ENCODE assay signal across 24 cellular contexts in the genomic region with DNA sequence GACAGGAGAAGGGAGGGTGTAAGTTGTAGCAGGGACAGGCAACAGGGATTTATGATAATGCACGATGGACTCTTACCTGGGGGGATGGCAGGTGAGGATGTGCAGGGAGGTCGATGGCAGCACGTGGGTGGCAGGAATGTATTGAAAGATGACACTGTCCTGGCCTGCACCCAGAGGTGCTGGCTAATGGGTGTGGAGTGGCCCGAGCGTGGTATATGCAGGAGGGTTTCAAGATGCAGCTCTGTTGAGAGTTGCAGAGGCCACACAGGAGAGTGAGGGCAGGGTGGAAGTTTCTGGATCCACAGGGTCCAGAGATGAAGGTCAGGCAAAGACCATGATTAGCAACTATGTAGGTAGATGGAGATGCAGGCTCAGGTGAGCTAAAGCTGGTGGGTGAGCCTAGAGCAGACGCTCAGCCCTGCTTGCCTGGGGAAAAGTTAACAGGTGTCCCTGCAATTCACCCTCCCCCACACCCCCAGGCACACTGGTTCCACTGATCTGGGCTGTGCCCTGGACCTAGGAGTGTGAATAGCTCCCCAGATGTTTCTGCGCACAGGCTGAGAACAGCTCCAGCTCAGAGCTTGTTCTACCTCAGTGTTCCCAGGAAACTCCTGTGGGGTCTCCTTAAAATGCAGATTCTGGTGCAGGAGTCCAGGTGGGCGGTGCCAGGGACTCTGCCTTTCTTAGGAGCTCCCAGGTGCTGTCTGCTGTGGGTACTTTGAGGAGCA. TPM values are rescaled to one million over a fixed set of nuclear protein-coding genes. Genes with fewer than 3 reads are reported as not detected.
A peak's percentile ranks its signal among the peaks of the same experiment; 100 is the strongest.
DNase-seq lines count a peak whose midpoint lies in the region; ATAC-seq and TF ChIP-seq lines count a peak whose summit lies in the region.
"Had no signal": no experiment of that assay in that cellular context is flagged by ENCODE, and none has a peak within 500 bp of the region (broad histone marks: within the 10 kb centered on the region; RNA-seq: fewer than 3 reads in every experiment).

No MANE protein-coding gene starts in this region.

- no peak for TF ChIP-seq CTCF in nephron progenitor cell (IDR thresholded peaks at IDR 0.05)
- TF ChIP-seq CTCF in type B pancreatic cell (conservative IDR thresholded peaks at IDR 0.05) = no peak
- no peak for TF ChIP-seq CTCF in right lobe of liver (IDR thresholded peaks at IDR 0.05)

- H3K79me1 ChIP-seq in mesendoderm (ENCODE audit: low read length) = no peaks in the 10 kb centered on the region

- no peak overlapping the region for H2BK15ac ChIP-seq in mesendoderm (replicated peaks; ENCODE audit: low read depth)

- no peak overlapping the region for H3K27ac Mint-ChIP-seq in activated naive CD8-positive, alpha-beta T cell treated with anti-CD3 and anti-CD28 coated beads, Interleukin-2, amount 50 U/mL, for 24 hours
- H3K27ac Mint-ChIP-seq in activated naive CD8-positive, alpha-beta T cell treated with anti-CD3 and anti-CD28 coated beads for 36 hours = no peak overlapping the region
- H3K27ac Mint-ChIP-seq in activated CD8-positive, alpha-beta memory T cell treated with anti-CD3 and anti-CD28 coated beads, Interleukin-2, amount 10 ng/mL, durations not matched to agents 7 days and 5 days = no peak overlapping the region
- peak overlapping the region; percentile 72 for H3K27ac Mint-ChIP-seq in nephron progenitor cell
- H3K27ac Mint-ChIP-seq in type B pancreatic cell = no peak overlapping the region

- H3K56ac ChIP-seq in mesendoderm (ENCODE audit: low read length) = no peak overlapping the region

- ATAC-seq in activated naive CD8-positive, alpha-beta T cell treated with anti-CD3 and anti-CD28 coated beads, Interleukin-2, amount 50 U/mL, for 24 hours = peak; percentile 30
- no peak for ATAC-seq in activated CD8-positive, alpha-beta memory T cell treated with anti-CD3 and anti-CD28 coated beads, Interleukin-2, amount 10 ng/mL, durations not matched to agents 7 days and 5 days
- no peak for ATAC-seq in right lobe of liver
- ATAC-seq: HCT116 had no signal

- no peak for DNase-seq in activated naive CD8-positive, alpha-beta T cell treated with anti-CD3 and anti-CD28 coated beads, Interleukin-2, amount 50 U/mL, for 24 hours
- DNase-seq in activated naive CD8-positive, alpha-beta T cell treated with anti-CD3 and anti-CD28 coated beads for 36 hours = no peak
- DNase-seq in activated CD8-positive, alpha-beta memory T cell treated with anti-CD3 and anti-CD28 coated beads, Interleukin-2, amount 10 ng/mL, durations not matched to agents 7 days and 5 days = peak; percentile 29
- DNase-seq in nephron progenitor cell = no peak
- peak; percentile 48 for DNase-seq in type B pancreatic cell (ENCODE audit: extremely low spot score, unreplicated experiment)
- no peak for DNase-seq in right lobe of liver
- no peak for DNase-seq in mesendoderm
- DNase-seq in NCI-H446 treated with DMSO at 0.1 percent for 48 hours (lab: John Stamatoyannopoulos, UW) = no peak
- DNase-seq: AML-193, C1 segment of cervical spinal cord, DMS53, GDM1, GOT3, KBM-7, MM.1S, NCI-H1048, NCI-H1436 treated with DMSO at 0.1 percent for 48 hours, NCI-H1930, NCI-H226, NCI-H524, NCI-H774, Peyer's patch, SJCRH30 had no signal

- H3K4me2 ChIP-seq in mesendoderm (ENCODE audit: low read length) = no peak overlapping the region

- H3K4me1 Mint-ChIP-seq in activated naive CD8-positive, alpha-beta T cell treated with anti-CD3 and anti-CD28 coated beads, Interleukin-2, amount 50 U/mL, for 24 hours = no peaks in the 10 kb centered on the region
- no peaks in the 10 kb centered on the region for H3K4me1 Mint-ChIP-seq in activated naive CD8-positive, alpha-beta T cell treated with anti-CD3 and anti-CD28 coated beads for 36 hours
- H3K4me1 Mint-ChIP-seq in activated CD8-positive, alpha-beta memory T cell treated with anti-CD3 and anti-CD28 coated beads, Interleukin-2, amount 10 ng/mL, durations not matched to agents 7 days and 5 days = no peaks in the 10 kb centered on the region
- peaks cover 28% of the 10 kb centered on the region for H3K4me1 Mint-ChIP-seq in nephron progenitor cell
- peaks cover 8% of the 10 kb centered on the region for H3K4me1 Mint-ChIP-seq in type B pancreatic cell (ENCODE audit: unreplicated experiment)

- no peak overlapping the region for H2BK5ac ChIP-seq in mesendoderm (ENCODE audit: low read length)

- no peaks in the 10 kb centered on the region for H3K79me2 ChIP-seq in mesendoderm (ENCODE audit: control insufficient read depth, insufficient read depth, low read length)

- no peak overlapping the region for H2BK120ac ChIP-seq in mesendoderm (ENCODE audit: low read depth, low read length)

- intact Hi-C loops in right lobe of liver (cut with DNase I) = no loop called here

- no peak overlapping the region for H4K8ac ChIP-seq in mesendoderm (ENCODE audit: low read depth, low read length)

- H4K5ac ChIP-seq in mesendoderm (ENCODE audit: low read length) = no peak overlapping the region

- no peak overlapping the region for H3K18ac ChIP-seq in mesendoderm (ENCODE audit: low read length)

- TF ChIP-seq POLR2A in right lobe of liver (IDR thresholded peaks at IDR 0.05) = no peak

- H3K4me1 ChIP-seq in right lobe of liver (no peaks in the 10 kb centered on the region), mesendoderm (ENCODE audit: control insufficient read depth, low read depth, low read length) (no peaks in the 10 kb centered on the region)
- H3K4me1 ChIP-seq: Peyer's patch, SJCRH30 had no signal

- H3K4me3 Mint-ChIP-seq in activated naive CD8-positive, alpha-beta T cell treated with anti-CD3 and anti-CD28 coated beads, Interleukin-2, amount 50 U/mL, for 24 hours = no peak overlapping the region
- H3K4me3 Mint-ChIP-seq in activated naive CD8-positive, alpha-beta T cell treated with anti-CD3 and anti-CD28 coated beads for 36 hours = no peak overlapping the region
- no peak overlapping the region for H3K4me3 Mint-ChIP-seq in activated CD8-positive, alpha-beta memory T cell treated with anti-CD3 and anti-CD28 coated beads, Interleukin-2, amount 10 ng/mL, durations not matched to agents 7 days and 5 days
- no peak overlapping the region for H3K4me3 Mint-ChIP-seq in nephron progenitor cell
- H3K4me3 Mint-ChIP-seq in type B pancreatic cell = no peak overlapping the region

- H3K23ac ChIP-seq in mesendoderm (ENCODE audit: low read length) = no peak overlapping the region

- no peak overlapping the region for H3K4ac ChIP-seq in mesendoderm (ENCODE audit: low read depth, low read length)

- peaks cover 2% of the 10 kb centered on the region for H3K27me3 Mint-ChIP-seq in activated naive CD8-positive, alpha-beta T cell treated with anti-CD3 and anti-CD28 coated beads, Interleukin-2, amount 50 U/mL, for 24 hours
- no peaks in the 10 kb centered on the region for H3K27me3 Mint-ChIP-seq in activated naive CD8-positive, alpha-beta T cell treated with anti-CD3 and anti-CD28 coated beads for 36 hours
- no peaks in the 10 kb centered on the region for H3K27me3 Mint-ChIP-seq in activated CD8-positive, alpha-beta memory T cell treated with anti-CD3 and anti-CD28 coated beads, Interleukin-2, amount 10 ng/mL, durations not matched to agents 7 days and 5 days
- peaks cover 2% of the 10 kb centered on the region for H3K27me3 Mint-ChIP-seq in nephron progenitor cell (ENCODE audit: low read depth, poor library complexity)
- no peaks in the 10 kb centered on the region for H3K27me3 Mint-ChIP-seq in type B pancreatic cell

- H3K9me3 Mint-ChIP-seq in activated naive CD8-positive, alpha-beta T cell treated with anti-CD3 and anti-CD28 coated beads, Interleukin-2, amount 50 U/mL, for 24 hours = no peaks in the 10 kb centered on the region
- H3K9me3 Mint-ChIP-seq in activated naive CD8-positive, alpha-beta T cell treated with anti-CD3 and anti-CD28 coated beads for 36 hours = no peaks in the 10 kb centered on the region
- H3K9me3 Mint-ChIP-seq in activated CD8-positive, alpha-beta memory T cell treated with anti-CD3 and anti-CD28 coated beads, Interleukin-2, amount 10 ng/mL, durations not matched to agents 7 days and 5 days (ENCODE audit: low read depth) = no peaks in the 10 kb centered on the region
- H3K9me3 Mint-ChIP-seq in nephron progenitor cell = no peaks in the 10 kb centered on the region
- H3K9me3 Mint-ChIP-seq in type B pancreatic cell = no peaks in the 10 kb centered on the region

- H3K9ac ChIP-seq in mesendoderm (ENCODE audit: low read length) = no peak overlapping the region

- H3K27ac ChIP-seq in right lobe of liver (no peak overlapping the region), mesendoderm (ENCODE audit: low read depth, low read length) (no peak overlapping the region)
- H3K27ac ChIP-seq: Peyer's patch, SJCRH30 had no signal

- 25% methylated on average over 5 of the region's 8 CpGs for WGBS in right lobe of liver (ENCODE audit: insufficient coverage, low coverage, low lambda C conversion rate, missing lambda C conversion rate)
- WGBS in mesendoderm (ENCODE audit: extremely low coverage, insufficient coverage, low lambda C conversion rate) = no CpG with 5 or more reads among the region's 8 CpGs

- H3K36me3 ChIP-seq in right lobe of liver (no peaks in the 10 kb centered on the region), mesendoderm (ENCODE audit: control insufficient read depth, insufficient read depth, low read length) (no peaks in the 10 kb centered on the region)
- H3K36me3 ChIP-seq: Peyer's patch, SJCRH30 had no signal

- no peak overlapping the region for H3K4me3 ChIP-seq in right lobe of liver
- no peak overlapping the region for H3K4me3 ChIP-seq in mesendoderm (ENCODE audit: low read length)
- H3K4me3 ChIP-seq: Peyer's patch, SJCRH30 had no signal

- H3K9me3 ChIP-seq in right lobe of liver = no peaks in the 10 kb centered on the region
- H3K9me3 ChIP-seq: Peyer's patch, SJCRH30 had no signal

- H3K27me3 ChIP-seq in right lobe of liver = no peaks in the 10 kb centered on the region
- H3K27me3 ChIP-seq in mesendoderm (ENCODE audit: insufficient read depth, low read length, poor library complexity) = no peaks in the 10 kb centered on the region
- H3K27me3 ChIP-seq: Peyer's patch, SJCRH30 had no signal

- CTCF ChIA-PET in activated CD8-positive, alpha-beta memory T cell treated with anti-CD3 and anti-CD28 coated beads, Interleukin-2, amount 10 ng/mL, durations not matched to agents 7 days and 5 days (lab: Charles Lee) = no interaction called here

- no peak overlapping the region for H2AK5ac ChIP-seq in mesendoderm (ENCODE audit: low read length)

- no peaks in the 10 kb centered on the region for H3K36me3 Mint-ChIP-seq in activated naive CD8-positive, alpha-beta T cell treated with anti-CD3 and anti-CD28 coated beads, Interleukin-2, amount 50 U/mL, for 24 hours (ENCODE audit: low read depth)
- no peaks in the 10 kb centered on the region for H3K36me3 Mint-ChIP-seq in activated naive CD8-positive, alpha-beta T cell treated with anti-CD3 and anti-CD28 coated beads for 36 hours
- H3K36me3 Mint-ChIP-seq in activated CD8-positive, alpha-beta memory T cell treated with anti-CD3 and anti-CD28 coated beads, Interleukin-2, amount 10 ng/mL, durations not matched to agents 7 days and 5 days = no peaks in the 10 kb centered on the region
- no peaks in the 10 kb centered on the region for H3K36me3 Mint-ChIP-seq in nephron progenitor cell (ENCODE audit: low read depth)
- no peaks in the 10 kb centered on the region for H3K36me3 Mint-ChIP-seq in type B pancreatic cell

RNA-seq across cellular contexts. Expression of a gene that starts 21.5 kb away (rescaled TPM):
- total RNA-seq in activated naive CD8-positive, alpha-beta T cell treated with anti-CD3 and anti-CD28 coated beads for 36 hours = under 1 TPM; 0.23 to 0.38 TPM
- total RNA-seq in activated CD8-positive, alpha-beta memory T cell treated with anti-CD3 and anti-CD28 coated beads, Interleukin-2, amount 10 ng/mL, durations not matched to agents 7 days and 5 days = under 1 TPM; 0.05 to 0.06 TPM
- total RNA-seq in type B pancreatic cell (ENCODE audit: low replicate concordance) (9.3 and 37.9 TPM in 2 replicates), right lobe of liver (1 to 10 TPM; 1.0 to 9.5 (median 5.0) TPM)
- polyA plus RNA-seq in mesendoderm (2013, experiment 1 of 2) = 7.0 TPM
- 7.0 TPM for polyA plus RNA-seq in mesendoderm (2013, experiment 2 of 2)
- total RNA-seq: SJCRH30 had no signal

Comparison
In these comparisons a context has a peak if more than half of its experiments do, and no peak if none do; other contexts are left out.
1. DNase-seq: peak in activated CD8-positive, alpha-beta memory T cell treated with anti-CD3 and anti-CD28 coated beads, Interleukin-2, amount 10 ng/mL, durations not matched to agents 7 days and 5 days (single experiment) and type B pancreatic cell (single experiment); none in activated naive CD8-positive, alpha-beta T cell treated with anti-CD3 and anti-CD28 coated beads, Interleukin-2, amount 50 U/mL, for 24 hours (single experiment), activated naive CD8-positive, alpha-beta T cell treated with anti-CD3 and anti-CD28 coated beads for 36 hours (single experiment), nephron progenitor cell (single experiment), right lobe of liver (0 of 3), mesendoderm (single experiment) and NCI-H446 treated with DMSO at 0.1 percent for 48 hours (single experiment).